1 cellular context compared by ENCODE assay signal in genomic region chr6:39102821-39103136, GRCh38.
TF ChIP-seq lines count a peak whose summit lies in the region.

No MANE protein-coding gene starts in this region.

TF ChIP-seq in GM12878, 131 proteins besides CTCF, POLR2A, EP300 and RAD21 (continued from another document):
- TF ChIP-seq SKIL (IDR thresholded peaks at IDR 0.05; ENCODE audit: low read depth, poor library complexity, severe bottlenecking), result no peak
- no peak for TF ChIP-seq MYB (IDR thresholded peaks at IDR 0.05; ENCODE audit: borderline replicate concordance, low read depth, low read length)
- TF ChIP-seq SPI1 (IDR thresholded peaks at IDR 0.05; ENCODE audit: borderline replicate concordance, insufficient read depth, low read depth, low read length), result peak; percentile 33; the same call in 1 of the 2 replicates
- no peak for TF ChIP-seq HDAC6 (IDR thresholded peaks at IDR 0.05; ENCODE audit: unreplicated experiment)
